Comparison of ENCODE assay signal across 8 cellular contexts in genomic region chr9:33167084-33167948, GRCh38. TPM values are rescaled to one million over a fixed set of nuclear protein-coding genes. Genes with fewer than 3 reads are reported as not detected.
A peak's percentile ranks its signal among the peaks of the same experiment; 100 is the strongest.
DNase-seq lines count a peak whose midpoint lies in the region; ATAC-seq lines count a peak whose summit lies in the region.

A gene with protein sequence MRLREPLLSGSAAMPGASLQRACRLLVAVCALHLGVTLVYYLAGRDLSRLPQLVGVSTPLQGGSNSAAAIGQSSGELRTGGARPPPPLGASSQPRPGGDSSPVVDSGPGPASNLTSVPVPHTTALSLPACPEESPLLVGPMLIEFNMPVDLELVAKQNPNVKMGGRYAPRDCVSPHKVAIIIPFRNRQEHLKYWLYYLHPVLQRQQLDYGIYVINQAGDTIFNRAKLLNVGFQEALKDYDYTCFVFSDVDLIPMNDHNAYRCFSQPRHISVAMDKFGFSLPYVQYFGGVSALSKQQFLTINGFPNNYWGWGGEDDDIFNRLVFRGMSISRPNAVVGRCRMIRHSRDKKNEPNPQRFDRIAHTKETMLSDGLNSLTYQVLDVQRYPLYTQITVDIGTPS (minus strand): TSS chr9:33167336. CDS start chr9:33167169, 167 bp downstream.

- peaks cover 44 to 63% (median 53%) of the 10 kb centered on the region in 10 experiments for H3K4me1 ChIP-seq in BLaER1 treated with 17β-estradiol and CSF1 and Interleukin-3, amounts not matched to agents 10 nM and 100 nM

- H4K20me1 ChIP-seq in BLaER1 treated with 17β-estradiol and CSF1 and Interleukin-3, amounts not matched to agents 10 nM and 100 nM = peaks cover 19 to 37% (median 26%) of the 10 kb centered on the region in 11 experiments; a peak in 20 of 22 replicates

- no peaks in the 10 kb centered on the region for H3K9me3 ChIP-seq in BLaER1 treated with 17β-estradiol and CSF1 and Interleukin-3, amounts not matched to agents 10 nM and 100 nM (replicated peaks in 1 of 11)

- ATAC-seq in GM19324 (IDR thresholded peaks at IDR 0.05; ENCODE audit: low FRiP score, unreplicated experiment) = peak; percentile 71
- ATAC-seq in HG03460 (IDR thresholded peaks at IDR 0.05; ENCODE audit: unreplicated experiment) = peak; percentile 52
- peak; percentile 67 for ATAC-seq in left lobe of liver

- H3K27ac ChIP-seq in BLaER1 treated with 17β-estradiol and CSF1 and Interleukin-3, amounts not matched to agents 10 nM and 100 nM = peak within 1 kb of the TSS; percentile 89 to 100 (median 93)

- peak within 1 kb of the TSS; percentile 92 to 100 (median 96) for H3K4me2 ChIP-seq in BLaER1 treated with 17β-estradiol and CSF1 and Interleukin-3, amounts not matched to agents 10 nM and 100 nM

- peak; percentile 95 for DNase-seq in NCI-H748 (lab: John Stamatoyannopoulos, UW; ENCODE audit: unreplicated experiment)
- DNase-seq in activated CD4-positive, alpha-beta T cell treated with anti-CD3 and anti-CD28 coated beads, Interleukin-2, amount 50 U/mL, for 1 hour = peak; percentile 97
- peak; percentile 47 for DNase-seq in cortex of kidney (lab: John Stamatoyannopoulos, UW)
- DNase-seq in left lobe of liver (ENCODE audit: low spot score) = peak; percentile 98
- DNase-seq in stimulated activated CD4-positive, alpha-beta T cell treated with anti-CD3 and anti-CD28 coated beads, Interleukin-2, amount 100 ng/mL, for 24 hours = peak; percentile 96 to 98

- no peaks in the 10 kb centered on the region for H3K27me3 ChIP-seq in BLaER1 treated with 17β-estradiol and CSF1 and Interleukin-3, amounts not matched to agents 10 nM and 100 nM

- no peaks in the 10 kb centered on the region for H3K36me3 ChIP-seq in BLaER1 treated with 17β-estradiol and CSF1 and Interleukin-3, amounts not matched to agents 10 nM and 100 nM

- H3K4me3 ChIP-seq in BLaER1 treated with 17β-estradiol and CSF1 and Interleukin-3, amounts not matched to agents 10 nM and 100 nM = peak within 1 kb of the TSS; percentile 83 to 99 (median 90)

- H3K9ac ChIP-seq in BLaER1 treated with 17β-estradiol and CSF1 and Interleukin-3, amounts not matched to agents 10 nM and 100 nM = peak within 1 kb of the TSS; percentile 91 to 99 (median 95)

RNA-seq across cellular contexts. Expression of the gene that starts here (rescaled TPM):
- 48.2 TPM for total RNA-seq in left lobe of liver

Comparison
In these comparisons a context has a peak if more than half of its experiments do, and no peak if none do; other contexts are left out.
1. Peak in every context shown above with its lines: DNase-seq, ATAC-seq, H3K4me3 ChIP-seq and H3K27ac ChIP-seq.
2. DNase-seq: peak in every context shown above with its lines; median percentile 98 in left lobe of liver; 97 in activated CD4-positive, alpha-beta T cell treated with anti-CD3 and anti-CD28 coated beads, Interleukin-2, amount 50 U/mL, for 1 hour; 97 in stimulated activated CD4-positive, alpha-beta T cell treated with anti-CD3 and anti-CD28 coated beads, Interleukin-2, amount 100 ng/mL, for 24 hours; 95 in NCI-H748; 47 in cortex of kidney.